12 cellular contexts compared by ENCODE assay signal in genomic region chr17:17561408-17562144, GRCh38. TPM values are rescaled to one million over a fixed set of nuclear protein-coding genes. Genes with fewer than 3 reads are reported as not detected.
DNase-seq lines count a peak whose midpoint lies in the region; ATAC-seq, FAIRE-seq and TF ChIP-seq lines count a peak whose summit lies in the region.
"Had no signal": no experiment of that assay in that cellular context is flagged by ENCODE, and none has a peak within 500 bp of the region (broad histone marks: within the 10 kb centered on the region; RNA-seq: fewer than 3 reads in every experiment).

No MANE protein-coding gene starts in this region.

- POLR2A ChIA-PET in activated B cell treated with CpG ODN at 0.5 μM for 24 hours (lab: Charles Lee) = no interaction called here

- no peaks in the 10 kb centered on the region for H3K36me3 ChIP-seq in keratinocyte (ENCODE audit: control insufficient read depth in 2 of 2, extremely low read depth in 1 of 2, insufficient read depth in 2 of 2, low read length in 2 of 2)
- H3K36me3 ChIP-seq in psoas muscle (ENCODE audit: insufficient read depth in 1 of 2, low read depth in 1 of 2) = no peaks in the 10 kb centered on the region

- no peaks in the 10 kb centered on the region for H3K9me1 ChIP-seq in keratinocyte (ENCODE audit: control insufficient read depth, extremely low read depth, insufficient read depth, low read length)

- peak overlapping the region; percentile 91 for H2AFZ ChIP-seq in keratinocyte (ENCODE audit: control insufficient read depth, low read length)

- peak overlapping the region; percentile 58 for H3K27ac ChIP-seq in keratinocyte (ENCODE audit: control insufficient read depth, insufficient read depth, low read length)
- peak overlapping the region; percentile 57 for H3K27ac ChIP-seq in psoas muscle

- 42 to 68% (median 50%) methylated on average over 30 of the region's 30 CpGs for WGBS in psoas muscle, 3 donors

- H3K4me1 ChIP-seq in keratinocyte (ENCODE audit: control insufficient read depth, extremely low read depth, insufficient read depth, low read length) (peaks cover 14% of the 10 kb centered on the region), psoas muscle (peaks cover 26% of the 10 kb centered on the region)

- H3K4me3 ChIP-seq in keratinocyte (ENCODE audit: control insufficient read depth in 2 of 3, extremely low read depth in 1 of 3, insufficient read depth in 2 of 3, low read depth in 1 of 3, low read length in 3 of 3) = no peak overlapping the region
- no peak overlapping the region for H3K4me3 ChIP-seq in psoas muscle

- no peaks in the 10 kb centered on the region for H3K4me1 Mint-ChIP-seq in activated B cell treated with CpG ODN at 0.5 μM for 24 hours
- H3K4me1 Mint-ChIP-seq in activated T-helper 17 cell treated with anti-CD3 and anti-CD28 coated beads, Interleukin-2, amount 50 U/mL, for 72 hours = no peaks in the 10 kb centered on the region

- intact Hi-C loops in activated B cell treated with CpG ODN at 0.5 μM for 24 hours (cut with micrococcal nuclease) (loop anchor here (10.0 kb wide), 1 partner anchor 67 kb away; the partner anchor contains the start of gene RASD1), psoas muscle (cut with DNase I) (no loop called here)

- dilution Hi-C loops in keratinocyte (cut with MboI; ENCODE audit: extremely low pct_ligation_motif_present, low sequenced_read_pairs) = no loop called here

- no peak overlapping the region for H3K27ac Mint-ChIP-seq in activated B cell treated with CpG ODN at 0.5 μM for 24 hours
- no peak overlapping the region for H3K27ac Mint-ChIP-seq in activated T-helper 17 cell treated with anti-CD3 and anti-CD28 coated beads, Interleukin-2, amount 50 U/mL, for 72 hours
- H3K27ac Mint-ChIP-seq: activated CD8-positive, alpha-beta T cell treated with anti-CD3 and anti-CD28 coated beads for 36 hours; CD8-positive, alpha-beta T cell; stimulated activated naive CD8-positive, alpha-beta T cell treated with anti-CD3 and anti-CD28 coated beads, Interleukin-15, Interleukin-2, amounts not matched to agents 100 ng/mL and 50 ng/mL, for 24 hours had no signal

- no peaks in the 10 kb centered on the region for H3K79me2 ChIP-seq in keratinocyte (ENCODE audit: control insufficient read depth, insufficient read depth, low read length)

- CTCF ChIA-PET in activated B cell treated with CpG ODN at 0.5 μM for 24 hours (lab: Charles Lee) = no interaction called here

- peak overlapping the region; percentile 54 for H3K9ac ChIP-seq in keratinocyte (ENCODE audit: control insufficient read depth, extremely low read depth, insufficient read depth, low read length)

- DNase-seq in DMS153 (lab: John Stamatoyannopoulos, UW) (peak; percentile 38), activated B cell treated with CpG ODN at 0.5 μM for 24 hours (no peak), keratinocyte (ENCODE audit: low read depth, low spot score) (peak; percentile 40), psoas muscle (peak; percentile 79 to 87), C1 segment of cervical spinal cord (lab: John Stamatoyannopoulos, UW) (no peak), islet precursor cell (no peak)
- DNase-seq: activated CD8-positive, alpha-beta T cell treated with anti-CD3 and anti-CD28 coated beads for 36 hours; CD8-positive, alpha-beta T cell; NCI-H146 had no signal

- H3K9me3 ChIP-seq in keratinocyte (ENCODE audit: control insufficient read depth, low read depth, low read length) (no peaks in the 10 kb centered on the region), psoas muscle (no peaks in the 10 kb centered on the region)

- no peak overlapping the region for H3K4me3 Mint-ChIP-seq in activated B cell treated with CpG ODN at 0.5 μM for 24 hours
- no peak overlapping the region for H3K4me3 Mint-ChIP-seq in activated T-helper 17 cell treated with anti-CD3 and anti-CD28 coated beads, Interleukin-2, amount 50 U/mL, for 72 hours
- H3K4me3 Mint-ChIP-seq: activated CD8-positive, alpha-beta T cell treated with anti-CD3 and anti-CD28 coated beads for 36 hours; CD8-positive, alpha-beta T cell; stimulated activated naive CD8-positive, alpha-beta T cell treated with anti-CD3 and anti-CD28 coated beads, Interleukin-15, Interleukin-2, amounts not matched to agents 100 ng/mL and 50 ng/mL, for 24 hours had no signal

- ATAC-seq in activated B cell treated with CpG ODN at 0.5 μM for 24 hours (ENCODE audit: low read depth) = peak; percentile 50
- ATAC-seq in psoas muscle = peak; percentile 80 to 85 (median 82)
- no peak for ATAC-seq in HG03097 (IDR thresholded peaks at IDR 0.05; ENCODE audit: low FRiP score, unreplicated experiment)
- ATAC-seq in activated T-helper 17 cell treated with anti-CD3 and anti-CD28 coated beads, Interleukin-2, amount 50 U/mL, for 72 hours (replicated peaks) = no peak
- ATAC-seq: activated CD8-positive, alpha-beta T cell treated with anti-CD3 and anti-CD28 coated beads for 36 hours; CD8-positive, alpha-beta T cell had no signal

- H3K27me3 ChIP-seq in keratinocyte (ENCODE audit: control insufficient read depth, extremely low read depth, insufficient read depth, low read length) (no peaks in the 10 kb centered on the region), psoas muscle (ENCODE audit: insufficient read depth in 3 of 3, low read length in 2 of 3) (no peaks in the 10 kb centered on the region)

- no peaks in the 10 kb centered on the region for H3K27me3 Mint-ChIP-seq in activated B cell treated with CpG ODN at 0.5 μM for 24 hours
- H3K27me3 Mint-ChIP-seq in activated T-helper 17 cell treated with anti-CD3 and anti-CD28 coated beads, Interleukin-2, amount 50 U/mL, for 72 hours = no peaks in the 10 kb centered on the region
- H3K27me3 Mint-ChIP-seq: activated CD8-positive, alpha-beta T cell treated with anti-CD3 and anti-CD28 coated beads for 36 hours; stimulated activated naive CD8-positive, alpha-beta T cell treated with anti-CD3 and anti-CD28 coated beads, Interleukin-15, Interleukin-2, amounts not matched to agents 100 ng/mL and 50 ng/mL, for 24 hours had no signal

- H3K4me2 ChIP-seq in keratinocyte (ENCODE audit: control insufficient read depth, extremely low read depth, insufficient read depth, low read depth, low read length) = peak overlapping the region; percentile 62

- H3K36me3 Mint-ChIP-seq in activated B cell treated with CpG ODN at 0.5 μM for 24 hours (ENCODE audit: low read depth) = no peaks in the 10 kb centered on the region
- no peaks in the 10 kb centered on the region for H3K36me3 Mint-ChIP-seq in activated T-helper 17 cell treated with anti-CD3 and anti-CD28 coated beads, Interleukin-2, amount 50 U/mL, for 72 hours (ENCODE audit: low read depth)
- H3K36me3 Mint-ChIP-seq: CD8-positive, alpha-beta T cell had no signal

- no peaks in the 10 kb centered on the region for H4K20me1 ChIP-seq in keratinocyte (ENCODE audit: control insufficient read depth, extremely low read depth, insufficient read depth, low read length)

- H3K9me3 Mint-ChIP-seq in activated B cell treated with CpG ODN at 0.5 μM for 24 hours = no peaks in the 10 kb centered on the region
- no peaks in the 10 kb centered on the region for H3K9me3 Mint-ChIP-seq in activated T-helper 17 cell treated with anti-CD3 and anti-CD28 coated beads, Interleukin-2, amount 50 U/mL, for 72 hours
- H3K9me3 Mint-ChIP-seq: activated CD8-positive, alpha-beta T cell treated with anti-CD3 and anti-CD28 coated beads for 36 hours; CD8-positive, alpha-beta T cell; stimulated activated naive CD8-positive, alpha-beta T cell treated with anti-CD3 and anti-CD28 coated beads, Interleukin-15, Interleukin-2, amounts not matched to agents 100 ng/mL and 50 ng/mL, for 24 hours had no signal

- FAIRE-seq in keratinocyte (lab: Jason Lieb, UNC) = no peak

- no peak for TF ChIP-seq CTCF in activated B cell treated with CpG ODN at 0.5 μM for 24 hours (IDR thresholded peaks at IDR 0.05)
- TF ChIP-seq CTCF in keratinocyte (optimal IDR thresholded peaks at IDR 0.05 in 1 of 3, IDR thresholded peaks at IDR 0.05 in 1 of 3, conservative IDR thresholded peaks at IDR 0.05 in 1 of 3; ENCODE audit: extremely low read depth in 1 of 3, insufficient read depth in 2 of 3, low read length in 3 of 3) = no peak
- no peak for TF ChIP-seq CTCF in psoas muscle (IDR thresholded peaks at IDR 0.05)

RNA-seq across cellular contexts. Expression of gene PEMT, which starts 29.9 kb away (rescaled TPM):
- total RNA-seq in activated B cell treated with CpG ODN at 0.5 μM for 24 hours (11.4 and 12.2 TPM in 2 replicates), psoas muscle (10 to 100 TPM; 15.9 to 28.1 (median 21.7) TPM)
- polyA plus RNA-seq in keratinocyte (17.7 to 23.7 TPM (median 18.6 TPM) in 3 replicates), psoas muscle (10 to 100 TPM; 24.1 to 79.0 (median 35.7) TPM)
- 5.2 TPM for polyA plus RNA-seq in keratinocyte (2011; ENCODE audit: low read depth)
- polyA plus RNA-seq in keratinocyte (2011; cell fraction: cytosol; rRNA removed) = 14.9 and 32.2 TPM in 2 replicates
- 10.1 and 15.3 TPM in 2 replicates for polyA plus RNA-seq in keratinocyte (2011; cell fraction: nucleus; rRNA removed)
- 24.9 and 27.2 TPM in 2 replicates for polyA plus RNA-seq in keratinocyte (2012; ENCODE audit: low replicate concordance)
- 9.8 to 53.1 TPM (median 10.8 TPM) in 3 replicates for polyA minus RNA-seq in keratinocyte
- 28.0 TPM for polyA minus RNA-seq in keratinocyte (2011; cell fraction: cytosol; rRNA and poly(A)+ RNA removed)
- 3.6 and 4.6 TPM in 2 replicates for polyA minus RNA-seq in keratinocyte (2011; cell fraction: nucleus; rRNA and poly(A)+ RNA removed)
- total RNA-seq in activated T-helper 17 cell treated with anti-CD3 and anti-CD28 coated beads, Interleukin-2, amount 50 U/mL, for 72 hours = 10 to 100 TPM; 18.1 to 33.5 TPM

Comparison
In these comparisons a context has a peak if more than half of its experiments do, and no peak if none do; other contexts are left out.
1. DNase-seq: peak in DMS153 (single experiment), keratinocyte (single experiment) and psoas muscle (2 of 2); none in activated B cell treated with CpG ODN at 0.5 μM for 24 hours (single experiment), C1 segment of cervical spinal cord (0 of 14) and islet precursor cell (single experiment).
2. ATAC-seq: peak in activated B cell treated with CpG ODN at 0.5 μM for 24 hours (single experiment) and psoas muscle (4 of 4); none in HG03097 (single experiment) and activated T-helper 17 cell treated with anti-CD3 and anti-CD28 coated beads, Interleukin-2, amount 50 U/mL, for 72 hours (single experiment).